Comparison of ENCODE assay signal across 1 cellular context in the genomic region with DNA sequence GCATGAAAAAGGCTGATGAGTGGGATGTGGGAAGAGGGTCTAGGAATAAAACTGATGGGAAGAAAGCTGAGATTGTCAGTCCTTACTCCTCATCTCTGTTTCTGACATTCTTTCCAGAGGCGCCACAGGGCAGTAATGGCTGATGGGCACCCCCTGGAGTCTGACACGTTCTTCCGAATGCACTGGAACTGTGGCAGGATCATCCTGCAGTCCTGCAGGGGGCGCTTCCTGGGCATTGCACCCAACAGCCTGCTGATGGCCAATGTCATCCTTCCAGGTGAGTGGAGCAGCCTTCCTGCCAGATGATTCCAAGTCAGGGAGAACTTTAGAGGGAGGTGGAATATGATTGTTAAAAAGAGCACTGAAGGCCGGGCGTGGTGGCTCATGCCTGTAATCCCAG.
TF ChIP-seq lines count a peak whose summit lies in the region.

No MANE protein-coding gene starts in this region.

TF ChIP-seq in SK-N-SH, 30 proteins besides CTCF, POLR2A, EP300 and RAD21:
- TF ChIP-seq SMC3 (IDR thresholded peaks at IDR 0.05; ENCODE audit: low read depth, low read length) (0 out of 2 replicates have a peak, but pooled peaks have one; percentile 21), TAF1 (IDR thresholded peaks at IDR 0.05; ENCODE audit: borderline replicate concordance, low read depth, low read length) (no peak), ELF1 (IDR thresholded peaks at IDR 0.05) (no peak), POLR2AphosphoS5 (IDR thresholded peaks at IDR 0.05; ENCODE audit: low read depth, low read length) (no peak), YY1 (IDR thresholded peaks at IDR 0.05; ENCODE audit: low read depth) (no peak), GATA2 (CRISPR knock-in tag; IDR thresholded peaks at IDR 0.05) (no peak), TEAD4 (IDR thresholded peaks at IDR 0.05; ENCODE audit: borderline replicate concordance, insufficient read depth) (no peak)
